10 cellular contexts compared by ENCODE assay signal in genomic region chr17:50394711-50395110, GRCh38. TPM values are rescaled to one million over a fixed set of nuclear protein-coding genes. Genes with fewer than 3 reads are reported as not detected.
DNase-seq lines count a peak whose midpoint lies in the region; ATAC-seq and TF ChIP-seq lines count a peak whose summit lies in the region.
"Had no signal": no experiment of that assay in that cellular context is flagged by ENCODE, and none has a peak within 500 bp of the region (broad histone marks: within the 10 kb centered on the region; RNA-seq: fewer than 3 reads in every experiment).

No MANE protein-coding gene starts in this region.

- peaks cover 40% of the 10 kb centered on the region for H3K36me3 Mint-ChIP-seq in activated naive CD4-positive, alpha-beta T cell treated with anti-CD3 and anti-CD28 coated beads, Interleukin-2, amount 10 ng/mL, durations not matched to agents 7 days and 5 days
- peaks cover 17 to 26% of the 10 kb centered on the region in 2 donors for H3K36me3 Mint-ChIP-seq in activated naive CD4-positive, alpha-beta T cell treated with anti-CD3 and anti-CD28 coated beads, Interleukin-2, amount 50 U/mL, for 72 hours
- peaks cover 49% of the 10 kb centered on the region for H3K36me3 Mint-ChIP-seq in endodermal cell (ENCODE audit: low read depth)

- H3K9ac ChIP-seq in endodermal cell (ENCODE audit: extremely low read depth, low read length, poor library complexity, severe bottlenecking) (no peak overlapping the region), skeletal muscle satellite cell (ENCODE audit: low read depth, low read length) (peak overlapping the region; percentile 100)

- peaks cover 32% of the 10 kb centered on the region for H3K4me1 Mint-ChIP-seq in activated naive CD4-positive, alpha-beta T cell treated with anti-CD3 and anti-CD28 coated beads, Interleukin-2, amount 10 ng/mL, durations not matched to agents 7 days and 5 days
- H3K4me1 Mint-ChIP-seq in endodermal cell = peaks cover 11% of the 10 kb centered on the region

- peak overlapping the region; percentile 98 for H3K4me2 ChIP-seq in skeletal muscle satellite cell (ENCODE audit: low read length)

- H3K4me3 ChIP-seq in RWPE2 (ENCODE audit: severe bottlenecking) (no peak overlapping the region), endodermal cell (ENCODE audit: low read length) (peak overlapping the region; percentile 87), skeletal muscle satellite cell (ENCODE audit: low read length) (peak overlapping the region; percentile 93)
- H3K4me3 ChIP-seq in effector memory CD4-positive, alpha-beta T cell (ENCODE audit: insufficient read depth, low read depth, low read length, poor library complexity, severe bottlenecking) = no peak overlapping the region

- H3K36me3 ChIP-seq in RWPE2 (ENCODE audit: low read depth) = peaks cover 66% of the 10 kb centered on the region
- peaks cover 57% of the 10 kb centered on the region for H3K36me3 ChIP-seq in endodermal cell (ENCODE audit: control insufficient read depth, insufficient read depth, low read length)
- H3K36me3 ChIP-seq in skeletal muscle satellite cell (ENCODE audit: insufficient read depth, low read length) = peaks cover 63% of the 10 kb centered on the region
- H3K36me3 ChIP-seq in effector memory CD4-positive, alpha-beta T cell (ENCODE audit: control insufficient read depth, insufficient read depth, low read length) = peaks cover 46% of the 10 kb centered on the region

- H3K27me3 Mint-ChIP-seq in activated naive CD4-positive, alpha-beta T cell treated with anti-CD3 and anti-CD28 coated beads, Interleukin-2, amount 10 ng/mL, durations not matched to agents 7 days and 5 days = no peaks in the 10 kb centered on the region
- H3K27me3 Mint-ChIP-seq in endodermal cell (ENCODE audit: insufficient read depth) = no peaks in the 10 kb centered on the region

- no peaks in the 10 kb centered on the region for H3K9me3 Mint-ChIP-seq in activated naive CD4-positive, alpha-beta T cell treated with anti-CD3 and anti-CD28 coated beads, Interleukin-2, amount 10 ng/mL, durations not matched to agents 7 days and 5 days
- no peaks in the 10 kb centered on the region for H3K9me3 Mint-ChIP-seq in activated naive CD4-positive, alpha-beta T cell treated with anti-CD3 and anti-CD28 coated beads, Interleukin-2, amount 50 U/mL, for 72 hours
- H3K9me3 Mint-ChIP-seq in endodermal cell = peaks cover 11% of the 10 kb centered on the region

- H3K9me3 ChIP-seq in RWPE2 (ENCODE audit: severe bottlenecking) (no peaks in the 10 kb centered on the region), endodermal cell (ENCODE audit: control insufficient read depth, low read length) (no peaks in the 10 kb centered on the region), skeletal muscle satellite cell (replicated peaks; ENCODE audit: low read length) (no peaks in the 10 kb centered on the region)
- no peaks in the 10 kb centered on the region for H3K9me3 ChIP-seq in effector memory CD4-positive, alpha-beta T cell (ENCODE audit: control insufficient read depth, low read length)

- no peak for ATAC-seq in activated naive CD4-positive, alpha-beta T cell treated with anti-CD3 and anti-CD28 coated beads, Interleukin-2, amount 50 U/mL, for 72 hours
- ATAC-seq in RWPE2 (ENCODE audit: low read depth) = no peak

- H3K27ac ChIP-seq in RWPE2 (ENCODE audit: poor library complexity, severe bottlenecking) (peak overlapping the region; percentile 70), endodermal cell (ENCODE audit: low read depth, low read length) (no peak overlapping the region)
- no peak overlapping the region for H3K27ac ChIP-seq in effector memory CD4-positive, alpha-beta T cell (ENCODE audit: insufficient read depth, low read length, poor library complexity, severe bottlenecking)

- no peak for DNase-seq in activated naive CD4-positive, alpha-beta T cell treated with anti-CD3 and anti-CD28 coated beads, Interleukin-2, amount 10 ng/mL, durations not matched to agents 7 days and 5 days
- DNase-seq in activated naive CD4-positive, alpha-beta T cell treated with anti-CD3 and anti-CD28 coated beads, Interleukin-2, amount 50 U/mL, for 72 hours (ENCODE audit: low spot score in 2 of 2) = no peak
- no peak for DNase-seq in RWPE2 (ENCODE audit: low spot score)
- DNase-seq in endodermal cell = no peak
- DNase-seq in stimulated activated CD4-positive, alpha-beta T cell treated with anti-CD3 and anti-CD28 coated beads, Interleukin-4, amount 100 ng/mL, for 1 hour = no peak
- DNase-seq in NCI-H774 (lab: John Stamatoyannopoulos, UW) = no peak
- DNase-seq in effector memory CD4-positive, alpha-beta T cell = no peak
- DNase-seq: activated CD4-positive, alpha-beta T cell treated with anti-CD3 and anti-CD28 coated beads, Interleukin-2, amount 50 U/mL, for 1 hour; caudate nucleus had no signal

- H3K27me3 ChIP-seq in RWPE2 (ENCODE audit: insufficient read depth, poor library complexity, severe bottlenecking) (no peaks in the 10 kb centered on the region), endodermal cell (ENCODE audit: control insufficient read depth, insufficient read depth, low read length, poor library complexity, severe bottlenecking) (no peaks in the 10 kb centered on the region), skeletal muscle satellite cell (ENCODE audit: control insufficient read depth, insufficient read depth, low read length) (no peaks in the 10 kb centered on the region)
- H3K27me3 ChIP-seq in effector memory CD4-positive, alpha-beta T cell (replicated peaks; ENCODE audit: control insufficient read depth, insufficient read depth, low read length, poor library complexity, severe bottlenecking) = no peaks in the 10 kb centered on the region

- TF ChIP-seq CTCF in RWPE2 (IDR thresholded peaks at IDR 0.05; ENCODE audit: poor library complexity, severe bottlenecking) (no peak), endodermal cell (conservative IDR thresholded peaks at IDR 0.05) (no peak)

- peaks cover 27% of the 10 kb centered on the region for H3K4me1 ChIP-seq in RWPE2 (ENCODE audit: insufficient read depth, poor library complexity, severe bottlenecking)
- no peaks in the 10 kb centered on the region for H3K4me1 ChIP-seq in endodermal cell (ENCODE audit: control insufficient read depth, insufficient read depth, low read length)
- peaks cover 19% of the 10 kb centered on the region for H3K4me1 ChIP-seq in skeletal muscle satellite cell (ENCODE audit: control insufficient read depth, insufficient read depth, low read length)
- H3K4me1 ChIP-seq in effector memory CD4-positive, alpha-beta T cell (ENCODE audit: control insufficient read depth, insufficient read depth, low read length, poor library complexity, severe bottlenecking) = peaks cover 13% of the 10 kb centered on the region

- peak overlapping the region; percentile 25 for H3K27ac Mint-ChIP-seq in activated naive CD4-positive, alpha-beta T cell treated with anti-CD3 and anti-CD28 coated beads, Interleukin-2, amount 10 ng/mL, durations not matched to agents 7 days and 5 days
- peak overlapping the region in 1 of 2 donors; percentile 78 for H3K27ac Mint-ChIP-seq in activated naive CD4-positive, alpha-beta T cell treated with anti-CD3 and anti-CD28 coated beads, Interleukin-2, amount 50 U/mL, for 72 hours
- no peak overlapping the region for H3K27ac Mint-ChIP-seq in endodermal cell

- peak overlapping the region; percentile 93 for H3K4me3 Mint-ChIP-seq in activated naive CD4-positive, alpha-beta T cell treated with anti-CD3 and anti-CD28 coated beads, Interleukin-2, amount 10 ng/mL, durations not matched to agents 7 days and 5 days
- H3K4me3 Mint-ChIP-seq in endodermal cell = no peak overlapping the region

- WGBS in endodermal cell (ENCODE audit: insufficient coverage in 1 of 2, insufficient read length in 1 of 2), 2 experiments = 70 to 83% methylated on average over 2 to 3 of the region's 3 CpGs

- CTCF ChIA-PET in activated naive CD4-positive, alpha-beta T cell treated with anti-CD3 and anti-CD28 coated beads, Interleukin-2, amount 10 ng/mL, durations not matched to agents 7 days and 5 days (lab: Charles Lee) = no interaction called here

RNA-seq across cellular contexts. Expression of gene LRRC59, which starts 2.6 kb away (rescaled TPM):
- total RNA-seq in activated naive CD4-positive, alpha-beta T cell treated with anti-CD3 and anti-CD28 coated beads, Interleukin-2, amount 50 U/mL, for 72 hours = 10 to 100 TPM; 40.3 to 66.7 TPM
- 10 to 100 TPM; 87.9 to 98.2 TPM for total RNA-seq in endodermal cell
- 79.9 TPM for polyA plus RNA-seq in endodermal cell (2013, experiment 1 of 2)
- polyA plus RNA-seq in endodermal cell (2013, experiment 2 of 2) = 86.0 TPM
- total RNA-seq in skeletal muscle satellite cell (2012; rRNA removed) = 246 and 274 TPM in 2 replicates

RNA-seq across cellular contexts. Expression of gene EME1, which starts 21.7 kb away (rescaled TPM):
- total RNA-seq in activated naive CD4-positive, alpha-beta T cell treated with anti-CD3 and anti-CD28 coated beads, Interleukin-2, amount 50 U/mL, for 72 hours = 100 to 1,000 TPM in 1 of 2 donors, 10 to 100 TPM in 1; 45.9 to 101 TPM
- 10 to 100 TPM; 14.1 to 26.8 TPM for total RNA-seq in endodermal cell
- 26.3 TPM for polyA plus RNA-seq in endodermal cell (2013, experiment 1 of 2)
- polyA plus RNA-seq in endodermal cell (2013, experiment 2 of 2) = 24.8 TPM
- 8.5 and 10.4 TPM in 2 replicates for total RNA-seq in skeletal muscle satellite cell (2012; rRNA removed)

RNA-seq across cellular contexts. Expression of gene MRPL27, which starts 21.7 kb away (rescaled TPM):
- 10 to 100 TPM; 63.6 to 91.4 TPM for total RNA-seq in activated naive CD4-positive, alpha-beta T cell treated with anti-CD3 and anti-CD28 coated beads, Interleukin-2, amount 50 U/mL, for 72 hours
- total RNA-seq in endodermal cell = 10 to 100 TPM; 70.9 to 76.7 TPM
- polyA plus RNA-seq in endodermal cell (2013, experiment 1 of 2) = 69.7 TPM
- 62.0 TPM for polyA plus RNA-seq in endodermal cell (2013, experiment 2 of 2)
- total RNA-seq in skeletal muscle satellite cell (2012; rRNA removed) = 69.2 and 81.7 TPM in 2 replicates

RNA-seq across cellular contexts. Expression of gene ACSF2, which starts 31.3 kb away (rescaled TPM):
- 10 to 100 TPM; 23.6 to 27.3 TPM for total RNA-seq in activated naive CD4-positive, alpha-beta T cell treated with anti-CD3 and anti-CD28 coated beads, Interleukin-2, amount 50 U/mL, for 72 hours
- 10 to 100 TPM; 61.7 to 76.5 TPM for total RNA-seq in endodermal cell
- polyA plus RNA-seq in endodermal cell (2013, experiment 1 of 2) = 35.1 TPM
- polyA plus RNA-seq in endodermal cell (2013, experiment 2 of 2) = 33.2 TPM
- total RNA-seq in skeletal muscle satellite cell (2012; rRNA removed) = 5.8 and 10.3 TPM in 2 replicates

RNA-seq across cellular contexts. Expression of gene XYLT2, which starts 48.8 kb away (rescaled TPM):
- total RNA-seq in activated naive CD4-positive, alpha-beta T cell treated with anti-CD3 and anti-CD28 coated beads, Interleukin-2, amount 50 U/mL, for 72 hours = 10 to 100 TPM; 31.5 to 32.7 TPM
- total RNA-seq in endodermal cell = 10 to 100 TPM; 54.1 to 65.9 TPM
- polyA plus RNA-seq in endodermal cell (2013, experiment 1 of 2) = 20.9 TPM
- polyA plus RNA-seq in endodermal cell (2013, experiment 2 of 2) = 22.1 TPM
- total RNA-seq in skeletal muscle satellite cell (2012; rRNA removed) = 43.1 and 49.4 TPM in 2 replicates

Comparison
In these comparisons a context has a peak if more than half of its experiments do, and no peak if none do; other contexts are left out.
1. H3K4me3 ChIP-seq: peak in endodermal cell (single experiment) and skeletal muscle satellite cell (single experiment); none in RWPE2 (single experiment) and effector memory CD4-positive, alpha-beta T cell (single experiment).